18 cellular contexts compared by ENCODE assay signal in genomic region chr12:116639765-116640164, GRCh38.
"Had no signal": no experiment of that assay in that cellular context is flagged by ENCODE, and none has a peak within 500 bp of the region (broad histone marks: within the 10 kb centered on the region; RNA-seq: fewer than 3 reads in every experiment).

No MANE protein-coding gene starts in this region.

- H3K9me3 ChIP-seq: gastroesophageal sphincter, lower lobe of right lung had no signal

- DNase-seq: activated CD4-positive, alpha-beta T cell treated with anti-CD3 and anti-CD28 coated beads for 1 hour; activated CD4-positive, alpha-beta T cell treated with anti-CD3 and anti-CD28 coated beads, Interleukin-2, amount 50 U/mL, for 1 hour; activated CD8-positive, alpha-beta T cell treated with anti-CD3 and anti-CD28 coated beads, Interleukin-2, amount 10 ng/mL, durations not matched to agents 7 days and 5 days; activated gamma-delta T cell; activated naive CD4-positive, alpha-beta T cell treated with anti-CD3 and anti-CD28 coated beads, Interleukin-2, amount 50 U/mL, for 16 hours; activated naive CD8-positive, alpha-beta T cell treated with anti-CD3 and anti-CD28 coated beads, Interleukin-2, amount 50 U/mL, for 24 hours; heart left ventricle; left cardiac atrium; lower lobe of right lung; mesendoderm; naive thymus-derived CD4-positive, alpha-beta T cell; spleen; stimulated activated CD4-positive, alpha-beta T cell treated with anti-CD3 and anti-CD28 coated beads, Interleukin-4, amount 100 ng/mL, for 1 hour; stimulated activated naive CD4-positive, alpha-beta T cell treated with Interleukin-2 at 50 U/mL for 16 hours had no signal

- H3K27me3 ChIP-seq: cardiac muscle cell, gastroesophageal sphincter, heart left ventricle, spleen had no signal

- H3K4me3 ChIP-seq: cardiac muscle cell, gastroesophageal sphincter, heart left ventricle, lower lobe of right lung, spleen had no signal

- H3K27ac ChIP-seq: cardiac muscle cell, epithelial cell of prostate, gastroesophageal sphincter, heart left ventricle, lower lobe of right lung, WERI-Rb-1 had no signal

- ATAC-seq: activated CD8-positive, alpha-beta T cell treated with anti-CD3 and anti-CD28 coated beads, Interleukin-2, amount 10 ng/mL, durations not matched to agents 7 days and 5 days; activated naive CD8-positive, alpha-beta T cell treated with anti-CD3 and anti-CD28 coated beads, Interleukin-2, amount 50 U/mL, for 24 hours; gastroesophageal sphincter; heart left ventricle; left cardiac atrium; lower lobe of right lung; naive thymus-derived CD4-positive, alpha-beta T cell had no signal

- H3K36me3 ChIP-seq: cardiac muscle cell, gastroesophageal sphincter, heart left ventricle, lower lobe of right lung, spleen, WERI-Rb-1 had no signal

- H3K4me1 ChIP-seq: gastroesophageal sphincter had no signal
